18 cellular contexts compared by ENCODE assay signal in the genomic region with DNA sequence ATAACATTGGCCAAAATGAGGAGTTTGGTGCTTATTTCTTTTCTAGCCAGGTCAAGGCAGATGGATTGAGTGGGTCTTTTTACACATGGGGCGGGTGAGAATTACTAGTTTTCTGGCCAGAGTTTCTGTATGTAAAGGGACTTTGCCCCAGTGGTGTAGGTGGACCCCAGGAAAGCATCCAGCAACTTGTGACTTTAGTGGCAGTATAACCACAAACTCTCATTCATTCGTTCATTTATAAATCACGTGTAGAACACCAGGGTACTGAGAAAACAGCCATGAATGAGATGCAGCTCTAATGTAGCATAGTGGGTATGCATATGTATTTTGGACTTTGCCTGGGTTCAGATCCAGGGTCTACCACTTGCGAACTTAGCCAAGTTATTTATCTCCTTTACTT. TPM values are rescaled to one million over a fixed set of nuclear protein-coding genes. Genes with fewer than 3 reads are reported as not detected.
DNase-seq lines count a peak whose midpoint lies in the region; ATAC-seq and TF ChIP-seq lines count a peak whose summit lies in the region.
"Had no signal": no experiment of that assay in that cellular context is flagged by ENCODE, and none has a peak within 500 bp of the region (broad histone marks: within the 10 kb centered on the region; RNA-seq: fewer than 3 reads in every experiment).

No MANE protein-coding gene starts in this region.

- H3K27ac Mint-ChIP-seq in activated CD8-positive, alpha-beta T cell treated with anti-CD3 and anti-CD28 coated beads for 36 hours = peak overlapping the region; percentile 24
- no peak overlapping the region for H3K27ac Mint-ChIP-seq in activated CD8-positive, alpha-beta T cell treated with anti-CD3 and anti-CD28 coated beads, Interleukin-2, amount 10 ng/mL, durations not matched to agents 7 days and 5 days
- H3K27ac Mint-ChIP-seq in mesothelial cell of epicardium = peak overlapping the region; percentile 85

- CTCF ChIA-PET in activated CD8-positive, alpha-beta T cell treated with anti-CD3 and anti-CD28 coated beads for 36 hours (lab: Charles Lee) = interaction anchor here (2.7 kb wide), 1 partner anchor 9 kb away, joined by 9 read pairs; a partner anchor contains a TSS
- CTCF ChIA-PET in activated CD8-positive, alpha-beta T cell treated with anti-CD3 and anti-CD28 coated beads, Interleukin-2, amount 10 ng/mL, durations not matched to agents 7 days and 5 days (lab: Charles Lee) = interaction anchor here (2.5 kb wide), 1 partner anchor 9 kb away, joined by 9 read pairs; a partner anchor contains a TSS
- CTCF ChIA-PET in Panc1 (lab: Charles Lee) = no interaction called here

- intact Hi-C loops in activated CD8-positive, alpha-beta T cell treated with anti-CD3 and anti-CD28 coated beads for 36 hours (cut with micrococcal nuclease) = no loop called here
- intact Hi-C loops in Panc1 (cut with micrococcal nuclease; ENCODE audit: unreplicated experiment) = loop anchor here (10.0 kb wide), 1 partner anchor 95 kb away; no protein-coding TSS in a partner anchor
- intact Hi-C loops in upper lobe of right lung (cut with DNase I) = loop anchor here (10.0 kb wide), 1 partner anchor 175 kb away; no protein-coding TSS in a partner anchor
- intact Hi-C loops in lower leg skin (cut with DNase I; ENCODE audit: low total_unique reads) = loop anchor here (10.0 kb wide), 1 partner anchor 105 kb away; no protein-coding TSS in a partner anchor

- H3K9me3 ChIP-seq in Panc1 (ENCODE audit: control insufficient read depth, insufficient read depth, low read depth, low read length) (no peaks in the 10 kb centered on the region), upper lobe of right lung (no peaks in the 10 kb centered on the region)
- H3K9me3 ChIP-seq: Peyer's patch had no signal

- H3K9me3 Mint-ChIP-seq in activated CD8-positive, alpha-beta T cell treated with anti-CD3 and anti-CD28 coated beads for 36 hours = no peaks in the 10 kb centered on the region
- H3K9me3 Mint-ChIP-seq in activated CD8-positive, alpha-beta T cell treated with anti-CD3 and anti-CD28 coated beads, Interleukin-2, amount 10 ng/mL, durations not matched to agents 7 days and 5 days (ENCODE audit: insufficient read depth) = no peaks in the 10 kb centered on the region
- H3K9me3 Mint-ChIP-seq in mesothelial cell of epicardium = no peaks in the 10 kb centered on the region
- H3K9me3 Mint-ChIP-seq: CD8-positive, alpha-beta memory T cell had no signal

- no peak for ATAC-seq in activated CD8-positive, alpha-beta T cell treated with anti-CD3 and anti-CD28 coated beads for 36 hours
- ATAC-seq in activated CD8-positive, alpha-beta T cell treated with anti-CD3 and anti-CD28 coated beads, Interleukin-2, amount 10 ng/mL, durations not matched to agents 7 days and 5 days = no peak
- ATAC-seq in Panc1 = no peak
- ATAC-seq in upper lobe of right lung = no peak
- ATAC-seq in HG03432 (IDR thresholded peaks at IDR 0.05; ENCODE audit: unreplicated experiment) = no peak

- H3K4me1 ChIP-seq in Panc1 (ENCODE audit: control insufficient read depth, insufficient read depth, low read length) = peaks cover 83% of the 10 kb centered on the region
- H3K4me1 ChIP-seq in upper lobe of right lung = peaks cover 77% of the 10 kb centered on the region

- 85 to 89% methylated on average over 4 of the region's 4 CpGs for WGBS in lower leg skin, 2 donors

- H3K36me3 Mint-ChIP-seq in activated CD8-positive, alpha-beta T cell treated with anti-CD3 and anti-CD28 coated beads for 36 hours (ENCODE audit: low read depth) = peaks cover under 1% of the 10 kb centered on the region
- peaks cover 8% of the 10 kb centered on the region for H3K36me3 Mint-ChIP-seq in activated CD8-positive, alpha-beta T cell treated with anti-CD3 and anti-CD28 coated beads, Interleukin-2, amount 10 ng/mL, durations not matched to agents 7 days and 5 days (ENCODE audit: low read depth)
- peaks cover 3% of the 10 kb centered on the region for H3K36me3 Mint-ChIP-seq in mesothelial cell of epicardium
- H3K36me3 Mint-ChIP-seq: CD8-positive, alpha-beta memory T cell had no signal

- H3K4me3 Mint-ChIP-seq in activated CD8-positive, alpha-beta T cell treated with anti-CD3 and anti-CD28 coated beads for 36 hours = no peak overlapping the region
- H3K4me3 Mint-ChIP-seq in activated CD8-positive, alpha-beta T cell treated with anti-CD3 and anti-CD28 coated beads, Interleukin-2, amount 10 ng/mL, durations not matched to agents 7 days and 5 days = no peak overlapping the region
- H3K4me3 Mint-ChIP-seq in mesothelial cell of epicardium = no peak overlapping the region
- H3K4me3 Mint-ChIP-seq: CD8-positive, alpha-beta memory T cell had no signal

- no peak overlapping the region for H3K4me3 ChIP-seq in Panc1 (ENCODE audit: low read depth in 2 of 2, low read length in 2 of 2)
- no peak overlapping the region for H3K4me3 ChIP-seq in upper lobe of right lung
- H3K4me3 ChIP-seq in lower leg skin (ENCODE audit: low read depth, poor library complexity, severe bottlenecking) = no peak overlapping the region
- H3K4me3 ChIP-seq: Peyer's patch had no signal

- no peaks in the 10 kb centered on the region for H3K27me3 ChIP-seq in Panc1 (ENCODE audit: control insufficient read depth, insufficient read depth, low read length)
- H3K27me3 ChIP-seq in upper lobe of right lung = no peaks in the 10 kb centered on the region
- H3K27me3 ChIP-seq: Peyer's patch had no signal

- H3K4me1 Mint-ChIP-seq in activated CD8-positive, alpha-beta T cell treated with anti-CD3 and anti-CD28 coated beads for 36 hours (ENCODE audit: low read depth) = peaks cover 72% of the 10 kb centered on the region
- peaks cover 69% of the 10 kb centered on the region for H3K4me1 Mint-ChIP-seq in activated CD8-positive, alpha-beta T cell treated with anti-CD3 and anti-CD28 coated beads, Interleukin-2, amount 10 ng/mL, durations not matched to agents 7 days and 5 days (ENCODE audit: low read depth)
- H3K4me1 Mint-ChIP-seq in mesothelial cell of epicardium = peaks cover 76% of the 10 kb centered on the region

- POLR2A ChIA-PET in activated CD8-positive, alpha-beta T cell treated with anti-CD3 and anti-CD28 coated beads for 36 hours (lab: Charles Lee) = no interaction called here
- POLR2A ChIA-PET in activated CD8-positive, alpha-beta T cell treated with anti-CD3 and anti-CD28 coated beads, Interleukin-2, amount 10 ng/mL, durations not matched to agents 7 days and 5 days (lab: Charles Lee) = no interaction called here
- POLR2A ChIA-PET in Panc1 (lab: Charles Lee) = no interaction called here

- TF ChIP-seq CTCF in activated CD8-positive, alpha-beta T cell treated with anti-CD3 and anti-CD28 coated beads for 36 hours (IDR thresholded peaks at IDR 0.05) = no peak
- TF ChIP-seq CTCF in Panc1 (IDR thresholded peaks at IDR 0.05) (no peak), mesothelial cell of epicardium (IDR thresholded peaks at IDR 0.05; ENCODE audit: unreplicated experiment) (no peak), upper lobe of right lung (IDR thresholded peaks at IDR 0.05) (no peak), lower leg skin (IDR thresholded peaks at IDR 0.05) (no peak)

- no peaks in the 10 kb centered on the region for H3K27me3 Mint-ChIP-seq in activated CD8-positive, alpha-beta T cell treated with anti-CD3 and anti-CD28 coated beads for 36 hours
- no peaks in the 10 kb centered on the region for H3K27me3 Mint-ChIP-seq in activated CD8-positive, alpha-beta T cell treated with anti-CD3 and anti-CD28 coated beads, Interleukin-2, amount 10 ng/mL, durations not matched to agents 7 days and 5 days (ENCODE audit: low read depth)
- no peaks in the 10 kb centered on the region for H3K27me3 Mint-ChIP-seq in mesothelial cell of epicardium (ENCODE audit: low read depth)

- H3K27ac ChIP-seq in Panc1 (ENCODE audit: low read length) = peak overlapping the region; percentile 99
- peak overlapping the region; percentile 98 for H3K27ac ChIP-seq in upper lobe of right lung
- H3K27ac ChIP-seq: 22Rv1, Peyer's patch had no signal

- DNase-seq in activated CD8-positive, alpha-beta T cell treated with anti-CD3 and anti-CD28 coated beads for 36 hours = no peak
- no peak for DNase-seq in activated CD8-positive, alpha-beta T cell treated with anti-CD3 and anti-CD28 coated beads, Interleukin-2, amount 10 ng/mL, durations not matched to agents 7 days and 5 days
- DNase-seq in Panc1 (ENCODE audit: low read depth, low spot score) (no peak), mesothelial cell of epicardium (ENCODE audit: low spot score in 2 of 2, unreplicated experiment in 2 of 2) (no peak), upper lobe of right lung (no peak), lower leg skin (ENCODE audit: low spot score in 2 of 2) (no peak)
- no peak for DNase-seq in activated naive CD4-positive, alpha-beta T cell treated with anti-CD3 and anti-CD28 coated beads, Interleukin-2, amount 50 U/mL, for 16 hours
- DNase-seq: CD8-positive, alpha-beta memory T cell; DMS 273 treated with DMSO at 0.1 percent for 48 hours; MM.1S; NCI-H1092 treated with DMSO at 0.1 percent for 48 hours; NCI-H2107; NCI-H2227 treated with DMSO at 0.1 percent for 48 hours; NCI-H524; Peyer's patch; SHP77 had no signal

- no peak for TF ChIP-seq POLR2A in lower leg skin (IDR thresholded peaks at IDR 0.05)

- H3K36me3 ChIP-seq in Panc1 (ENCODE audit: control insufficient read depth, insufficient read depth, low read length) (no peaks in the 10 kb centered on the region; the same call in 1 of the 2 replicates), upper lobe of right lung (no peaks in the 10 kb centered on the region)
- H3K36me3 ChIP-seq: Peyer's patch had no signal

- in situ Hi-C loops in Panc1 (cut with HindIII; ENCODE audit: low pct_unique_long_range_greater_than_20kb, low sequenced_read_pairs) = no loop called here

- BruUV-seq in Panc1 (replicated peaks; lab: Mats Ljungman, UMichigan) = no TSS peak

RNA-seq across cellular contexts. Expression of a gene that starts 8.1 kb away (rescaled TPM):
- total RNA-seq in activated CD8-positive, alpha-beta T cell treated with anti-CD3 and anti-CD28 coated beads for 36 hours = 10 to 100 TPM; 18.1 to 20.3 TPM
- 10 to 100 TPM; 24.4 to 24.6 TPM for total RNA-seq in activated CD8-positive, alpha-beta T cell treated with anti-CD3 and anti-CD28 coated beads, Interleukin-2, amount 10 ng/mL, durations not matched to agents 7 days and 5 days
- total RNA-seq in Panc1 (2021; ENCODE audit: unreplicated experiment) = 51.0 TPM
- polyA plus RNA-seq in Panc1 (2012; ENCODE audit: insufficient read length) = 39.2 TPM
- 127 to 137 TPM (median 129 TPM) in 3 replicates for total RNA-seq in mesothelial cell of epicardium
- 38.1 TPM for total RNA-seq in upper lobe of right lung
- total RNA-seq in lower leg skin = 10 to 100 TPM; 19.4 to 38.2 (median 35.3) TPM
